16 cellular contexts compared by ENCODE assay signal in genomic region chr15:27418729-27419128, GRCh38.
A peak's percentile ranks its signal among the peaks of the same experiment; 100 is the strongest.
DNase-seq lines count a peak whose midpoint lies in the region; TF ChIP-seq lines count a peak whose summit lies in the region.
"Had no signal": no experiment of that assay in that cellular context is flagged by ENCODE, and none has a peak within 500 bp of the region (broad histone marks: within the 10 kb centered on the region; RNA-seq: fewer than 3 reads in every experiment).

No MANE protein-coding gene starts in this region.

- TF ChIP-seq POLR2A in ovary (IDR thresholded peaks at IDR 0.05) = no peak

- H2AFZ ChIP-seq in hepatocyte = no peak overlapping the region

- no peaks in the 10 kb centered on the region for H3K4me1 ChIP-seq in hepatocyte (ENCODE audit: insufficient read depth)
- no peaks in the 10 kb centered on the region for H3K4me1 ChIP-seq in ovary (ENCODE audit: insufficient read depth)
- H3K4me1 ChIP-seq: SJSA1, tibial nerve had no signal

- TF ChIP-seq CTCF in hepatocyte (IDR thresholded peaks at IDR 0.05; ENCODE audit: poor library complexity) (no peak), ovary (IDR thresholded peaks at IDR 0.05) (no peak)

- H4K20me1 ChIP-seq in hepatocyte (ENCODE audit: insufficient read depth, poor library complexity, severe bottlenecking) = no peaks in the 10 kb centered on the region

- H3K36me3 ChIP-seq in hepatocyte (replicated peaks; ENCODE audit: insufficient read depth, low read depth) (no peaks in the 10 kb centered on the region), ovary (no peaks in the 10 kb centered on the region)
- H3K36me3 ChIP-seq: SJSA1, tibial nerve had no signal

- H3K27ac ChIP-seq in hepatocyte = no peak overlapping the region
- H3K27ac ChIP-seq in ovary = no peak overlapping the region
- H3K27ac ChIP-seq: SJSA1, tibial nerve had no signal

- no peaks in the 10 kb centered on the region for H3K9me3 ChIP-seq in hepatocyte (ENCODE audit: low read depth)
- H3K9me3 ChIP-seq in ovary = no peaks in the 10 kb centered on the region
- H3K9me3 ChIP-seq: SJSA1, tibial nerve had no signal

- no peaks in the 10 kb centered on the region for H3K9me2 ChIP-seq in hepatocyte (replicated peaks; ENCODE audit: insufficient read depth)

- intact Hi-C loops in ovary (cut with DNase I) = loop anchor here in 1 of 4 donors (10.0 kb wide), 1 partner anchor 56 kb away; no protein-coding TSS in a partner anchor

- no peaks in the 10 kb centered on the region for H3K79me2 ChIP-seq in hepatocyte

- no peak overlapping the region for H3K4me3 ChIP-seq in hepatocyte
- no peak overlapping the region for H3K4me3 ChIP-seq in ovary
- H3K4me3 ChIP-seq: SJSA1, tibial nerve had no signal

- no peak for TF ChIP-seq EP300 in ovary (IDR thresholded peaks at IDR 0.05)

- H3K27me3 ChIP-seq in hepatocyte = no peaks in the 10 kb centered on the region
- H3K27me3 ChIP-seq in ovary = no peaks in the 10 kb centered on the region
- H3K27me3 ChIP-seq: SJSA1, tibial nerve had no signal

- DNase-seq in Ammon's horn (ENCODE audit: low spot score) (peak; percentile 65), GDM1 (lab: John Stamatoyannopoulos, UW) (peak; percentile 5), NCI-H69 (lab: John Stamatoyannopoulos, UW) (peak; percentile 49), hepatocyte (ENCODE audit: low spot score) (peak; percentile 47), KG1 (lab: John Stamatoyannopoulos, UW) (no peak), NOMO-1 (lab: John Stamatoyannopoulos, UW; ENCODE audit: unreplicated experiment in 2 of 2) (no peak), ovary (no peak), MV-4-11 (lab: John Stamatoyannopoulos, UW) (no peak)
- DNase-seq: activated naive CD4-positive, alpha-beta T cell treated with Interleukin-2 at 50 U/mL for 16 hours; EL; left ventricle myocardium superior; naive B cell; stimulated activated CD4-positive, alpha-beta T cell treated with anti-CD3 and anti-CD28 coated beads, Interleukin-2, amount 100 ng/mL, for 24 hours; stimulated activated CD8-positive, alpha-beta memory T cell treated with anti-CD3 and anti-CD28 coated beads, Interleukin-4, amount 100 ng/mL, for 48 hours had no signal

- no peak overlapping the region for H3K4me2 ChIP-seq in hepatocyte

- WGBS in hepatocyte (ENCODE audit: low lambda C conversion rate, missing lambda C conversion rate) = 54% methylated on average over 5 of the region's 5 CpGs
- WGBS in ovary, 3 donors = 51 to 65% (median 55%) methylated on average over 5 of the region's 5 CpGs

Comparison
In these comparisons a context has a peak if more than half of its experiments do, and no peak if none do; other contexts are left out.
1. DNase-seq: peak in Ammon's horn (single experiment), GDM1 (single experiment), NCI-H69 (single experiment) and hepatocyte (single experiment); none in KG1 (single experiment), NOMO-1 (0 of 2), ovary (0 of 5) and MV-4-11 (single experiment).